1 cellular context compared by ENCODE assay signal in genomic region chr2:168915433-168916328, GRCh38.
TF ChIP-seq lines count a peak whose summit lies in the region.

No MANE protein-coding gene starts in this region.

TF ChIP-seq in GM12878, 131 proteins besides CTCF, POLR2A, EP300 and RAD21:
- TF ChIP-seq KLF5 (IDR thresholded peaks at IDR 0.05; ENCODE audit: partially characterized antibody) (no peak), RFX5 (IDR thresholded peaks at IDR 0.05; ENCODE audit: low read depth, low read length) (no peak), YY1 (IDR thresholded peaks at IDR 0.05; ENCODE audit: low read depth, low read length) (no peak), ZNF217 (IDR thresholded peaks at IDR 0.05) (no peak), SMAD1 (IDR thresholded peaks at IDR 0.05; ENCODE audit: low read depth, partially characterized antibody) (no peak), ATF7 (IDR thresholded peaks at IDR 0.05; ENCODE audit: low read depth) (no peak), MTA2 (IDR thresholded peaks at IDR 0.05; ENCODE audit: low read depth) (no peak), BHLHE40 (IDR thresholded peaks at IDR 0.05; ENCODE audit: borderline replicate concordance in 1 of 2, low read depth in 2 of 2, low read length in 1 of 2) (no peak), MYB (IDR thresholded peaks at IDR 0.05; ENCODE audit: borderline replicate concordance, low read depth, low read length) (no peak), IRF5 (IDR thresholded peaks at IDR 0.05; ENCODE audit: borderline replicate concordance) (no peak), ASH2L (IDR thresholded peaks at IDR 0.05; ENCODE audit: borderline replicate concordance, low read depth) (no peak), HSF1 (IDR thresholded peaks at IDR 0.05; ENCODE audit: low read depth, low read length) (no peak), E2F8 (IDR thresholded peaks at IDR 0.05; ENCODE audit: low read depth, partially characterized antibody) (no peak), RBBP5 (conservative IDR thresholded peaks at IDR 0.05) (no peak), NFIC (IDR thresholded peaks at IDR 0.05; ENCODE audit: low read depth, low read length) (no peak)
